Comparison of ENCODE assay signal across 24 cellular contexts in the genomic region with DNA sequence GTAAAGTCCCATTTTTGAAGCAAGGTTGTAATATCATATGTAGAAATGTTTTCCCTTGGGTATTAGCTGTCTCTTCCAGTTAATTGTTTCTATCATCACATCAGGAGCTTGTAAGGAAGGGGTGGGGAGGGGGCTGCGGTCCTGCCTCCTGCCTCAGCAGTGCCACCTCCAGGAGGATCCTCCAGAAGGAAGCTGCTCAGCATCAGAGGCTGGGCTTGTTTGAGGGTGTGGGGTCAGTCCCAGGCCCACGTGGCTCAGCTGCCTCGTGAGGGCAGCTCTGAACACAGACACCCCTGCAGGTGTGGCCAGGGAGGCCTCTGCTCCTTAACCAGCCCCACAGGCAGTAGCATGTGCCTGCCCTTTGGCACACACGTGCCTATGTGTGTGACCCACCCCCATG. TPM values are rescaled to one million over a fixed set of nuclear protein-coding genes. Genes with fewer than 3 reads are reported as not detected.
A peak's percentile ranks its signal among the peaks of the same experiment; 100 is the strongest.
DNase-seq lines count a peak whose midpoint lies in the region; ATAC-seq, FAIRE-seq and TF ChIP-seq lines count a peak whose summit lies in the region.
"Had no signal": no experiment of that assay in that cellular context is flagged by ENCODE, and none has a peak within 500 bp of the region (broad histone marks: within the 10 kb centered on the region; RNA-seq: fewer than 3 reads in every experiment).

No MANE protein-coding gene starts in this region.

- H3K36me3 Mint-ChIP-seq in H9 (ENCODE audit: insufficient read depth in 1 of 3, low read depth in 3 of 3): no peaks in the 10 kb centered on the region
- no peaks in the 10 kb centered on the region for H3K36me3 Mint-ChIP-seq in glutamatergic neuron (ENCODE audit: unreplicated experiment)
- H3K36me3 Mint-ChIP-seq in natural killer cell treated with Interleukin-12 subunit alpha and Interleukin-12 subunit beta and Interleukin-15 and Interleukin-18, amount 100 ng/mL, for 72 hours: no peaks in the 10 kb centered on the region
- H3K36me3 Mint-ChIP-seq in chondrocyte (ENCODE audit: low read depth): peaks cover 2% of the 10 kb centered on the region
- H3K36me3 Mint-ChIP-seq: brain, type B pancreatic cell had no signal

- no peak for TF ChIP-seq EP300 in A549 (IDR thresholded peaks at IDR 0.05)

- ATAC-seq in A549: peak; percentile 25 to 61; a peak in 5 of 6 replicates
- 0 out of 3 replicates have a peak, but pooled peaks have one; percentile 29 for ATAC-seq in RWPE2 (ENCODE audit: low read depth)
- ATAC-seq in natural killer cell treated with Interleukin-12 subunit alpha and Interleukin-12 subunit beta and Interleukin-15 and Interleukin-18, amount 100 ng/mL, for 72 hours: no peak
- ATAC-seq in mucosa of descending colon: no peak
- ATAC-seq: activated CD4-positive, CD25-positive, alpha-beta regulatory T cell treated with anti-CD3 and anti-CD28 coated beads, Interleukin-2, amount 50 U/mL, for 24 hours; activated CD8-positive, alpha-beta T cell treated with anti-CD3 and anti-CD28 coated beads, Interleukin-2, amount 10 ng/mL, durations not matched to agents 7 days and 5 days; activated naive CD8-positive, alpha-beta T cell treated with anti-CD3 and anti-CD28 coated beads, Interleukin-2, amount 50 U/mL, for 24 hours; left lung had no signal

- H2BK12ac ChIP-seq in H9 (ENCODE audit: insufficient read length, low read depth, low read length): no peak overlapping the region

- 9% methylated on average over 4 of the region's 4 CpGs for WGBS in A549 (ENCODE audit: missing lambda C conversion rate)
- no CpG with 5 or more reads among the region's 4 CpGs for WGBS in H9 (ENCODE audit: extremely low coverage, insufficient read length, low lambda C conversion rate)

- no peaks in the 10 kb centered on the region for H3K79me2 ChIP-seq in H9 (ENCODE audit: insufficient read depth, low read length)

- no peak overlapping the region for H2BK120ac ChIP-seq in H9 (ENCODE audit: low read depth, low read length, poor library complexity, severe bottlenecking)

- TF ChIP-seq POLR2A in A549 (IDR thresholded peaks at IDR 0.05; ENCODE audit: low read length): no peak

- no peaks in the 10 kb centered on the region for H3K9me3 ChIP-seq in A549
- H3K9me3 ChIP-seq in H9 (ENCODE audit: control insufficient read depth, low read depth, low read length): no peaks in the 10 kb centered on the region
- H3K9me3 ChIP-seq in RWPE2 (ENCODE audit: severe bottlenecking): no peaks in the 10 kb centered on the region
- H3K9me3 ChIP-seq in mucosa of descending colon: no peaks in the 10 kb centered on the region
- H3K9me3 ChIP-seq: left lung had no signal

- no peak for FAIRE-seq in A549 (lab: Jason Lieb, UNC)
- FAIRE-seq: endometrium had no signal

- no peaks in the 10 kb centered on the region; a peak in 1 of 5 replicates for H3K9me3 Mint-ChIP-seq in H9
- H3K9me3 Mint-ChIP-seq in glutamatergic neuron (ENCODE audit: unreplicated experiment): peaks cover 2% of the 10 kb centered on the region
- no peaks in the 10 kb centered on the region for H3K9me3 Mint-ChIP-seq in natural killer cell treated with Interleukin-12 subunit alpha and Interleukin-12 subunit beta and Interleukin-15 and Interleukin-18, amount 100 ng/mL, for 72 hours
- no peaks in the 10 kb centered on the region for H3K9me3 Mint-ChIP-seq in chondrocyte (ENCODE audit: low read depth)
- H3K9me3 Mint-ChIP-seq: activated naive CD8-positive, alpha-beta T cell treated with anti-CD3 and anti-CD28 coated beads, Interleukin-2, amount 50 U/mL, for 24 hours; nephron progenitor cell; type B pancreatic cell had no signal

- no peak overlapping the region for H4K5ac ChIP-seq in H9 (ENCODE audit: insufficient read length, low read depth, low read length)

- no peak for TF ChIP-seq RAD21 in A549 (conservative IDR thresholded peaks at IDR 0.05 in 1 of 2, IDR thresholded peaks at IDR 0.05 in 1 of 2)

- H3K18ac ChIP-seq in H9 (ENCODE audit: insufficient read length, low read depth, low read length): no peak overlapping the region

- no peak overlapping the region for H2BK5ac ChIP-seq in H9 (ENCODE audit: insufficient read length, low read length)

- no peak overlapping the region for H3K23ac ChIP-seq in H9 (ENCODE audit: insufficient read length, low read depth, low read length)

- H3K36me3 ChIP-seq in RWPE2 (ENCODE audit: low read depth) (no peaks in the 10 kb centered on the region), mucosa of descending colon (ENCODE audit: low read depth) (no peaks in the 10 kb centered on the region)
- H3K36me3 ChIP-seq: left lung had no signal

- H3K27ac ChIP-seq in A549 (no peak overlapping the region), H9 (ENCODE audit: insufficient read length, low read depth, low read length) (no peak overlapping the region), RWPE2 (ENCODE audit: poor library complexity, severe bottlenecking) (no peak overlapping the region)
- H3K27ac ChIP-seq: left lung had no signal

- H3K4me3 Mint-ChIP-seq in H9: no peak overlapping the region; a peak in 1 of 5 replicates
- no peak overlapping the region for H3K4me3 Mint-ChIP-seq in glutamatergic neuron (ENCODE audit: unreplicated experiment)
- no peak overlapping the region for H3K4me3 Mint-ChIP-seq in natural killer cell treated with Interleukin-12 subunit alpha and Interleukin-12 subunit beta and Interleukin-15 and Interleukin-18, amount 100 ng/mL, for 72 hours
- H3K4me3 Mint-ChIP-seq in chondrocyte (ENCODE audit: unreplicated experiment): no peak overlapping the region
- H3K4me3 Mint-ChIP-seq: activated CD8-positive, alpha-beta T cell treated with anti-CD3 and anti-CD28 coated beads, Interleukin-2, amount 10 ng/mL, durations not matched to agents 7 days and 5 days; activated naive CD8-positive, alpha-beta T cell treated with anti-CD3 and anti-CD28 coated beads, Interleukin-2, amount 50 U/mL, for 24 hours; brain; nephron progenitor cell; type B pancreatic cell had no signal

- H3K23me2 ChIP-seq in H9 (ENCODE audit: insufficient read length, low read depth, low read length, poor library complexity, severe bottlenecking): no peaks in the 10 kb centered on the region

- CTCF ChIA-PET in A549 (lab: Yijun Ruan, JAX): interaction anchor here (1.0 to 2.3 kb wide), 7 partner anchors 11 to 592 kb away, joined by 3 to 9 read pairs (median 4); no protein-coding TSS in a partner anchor

- intact Hi-C loops in mucosa of descending colon (cut with DNase I, micrococcal nuclease): no loop called here

- H3K4ac ChIP-seq in H9 (ENCODE audit: low read depth, low read length): no peak overlapping the region

- H3K14ac ChIP-seq in H9 (ENCODE audit: insufficient read depth, low read length): no peak overlapping the region

- H3K4me3 ChIP-seq in A549: no peak overlapping the region
- H3K4me3 ChIP-seq in RWPE2 (ENCODE audit: severe bottlenecking): no peak overlapping the region
- H3K4me3 ChIP-seq in mucosa of descending colon: no peak overlapping the region
- H3K4me3 ChIP-seq: left lung had no signal

- H3K56ac ChIP-seq in H9 (ENCODE audit: insufficient read length, low read depth, low read length): no peak overlapping the region

- H2AFZ ChIP-seq in H9 (ENCODE audit: low read length): no peak overlapping the region

- no peak for TF ChIP-seq CTCF in A549 (IDR thresholded peaks at IDR 0.05)
- peak; percentile 65 for TF ChIP-seq CTCF in H9 (conservative IDR thresholded peaks at IDR 0.05)
- TF ChIP-seq CTCF in RWPE2 (IDR thresholded peaks at IDR 0.05; ENCODE audit: poor library complexity, severe bottlenecking): no peak
- no peak for TF ChIP-seq CTCF in glutamatergic neuron (IDR thresholded peaks at IDR 0.05; ENCODE audit: partially characterized antibody, unreplicated experiment)
- no peak for TF ChIP-seq CTCF in chondrocyte (IDR thresholded peaks at IDR 0.05)
- no peak for TF ChIP-seq CTCF in mucosa of descending colon (IDR thresholded peaks at IDR 0.05)

- H3K27ac Mint-ChIP-seq in H9 (peak overlapping the region in 1 of 3 experiments; percentile 37; a peak in 1 of 7 replicates), glutamatergic neuron (ENCODE audit: unreplicated experiment) (no peak overlapping the region), chondrocyte (ENCODE audit: unreplicated experiment) (no peak overlapping the region)
- H3K27ac Mint-ChIP-seq in natural killer cell treated with Interleukin-12 subunit alpha and Interleukin-12 subunit beta and Interleukin-15 and Interleukin-18, amount 100 ng/mL, for 72 hours: no peak overlapping the region
- H3K27ac Mint-ChIP-seq: activated CD8-positive, alpha-beta T cell treated with anti-CD3 and anti-CD28 coated beads, Interleukin-2, amount 10 ng/mL, durations not matched to agents 7 days and 5 days; activated naive CD8-positive, alpha-beta T cell treated with anti-CD3 and anti-CD28 coated beads, Interleukin-2, amount 50 U/mL, for 24 hours; nephron progenitor cell had no signal

- POLR2A ChIA-PET in A549 (lab: Yijun Ruan, JAX): no interaction called here

- H3T11ph ChIP-seq in H9 (ENCODE audit: low read length): no peak overlapping the region

- H3K4me1 Mint-ChIP-seq in H9 (peaks cover 27 to 52% of the 10 kb centered on the region in 2 experiments), glutamatergic neuron (ENCODE audit: low read depth, unreplicated experiment) (peaks cover 12% of the 10 kb centered on the region), chondrocyte (ENCODE audit: low read depth) (peaks cover 3% of the 10 kb centered on the region)
- H3K4me1 Mint-ChIP-seq in natural killer cell treated with Interleukin-12 subunit alpha and Interleukin-12 subunit beta and Interleukin-15 and Interleukin-18, amount 100 ng/mL, for 72 hours (ENCODE audit: low read depth in 2 of 2): peaks cover 10 to 11% of the 10 kb centered on the region in 2 donors

- no peaks in the 10 kb centered on the region for H4K20me1 ChIP-seq in H9 (ENCODE audit: control insufficient read depth, insufficient read depth, insufficient read length)

- H3K27me3 ChIP-seq in H9 (ENCODE audit: insufficient read depth, low read length) (peaks cover 9% of the 10 kb centered on the region; the same call in 1 of the 2 replicates), RWPE2 (ENCODE audit: insufficient read depth, poor library complexity, severe bottlenecking) (peaks cover 34% of the 10 kb centered on the region)

- H2AK5ac ChIP-seq in H9 (ENCODE audit: insufficient read length, low read length): no peak overlapping the region

- H3K4me1 ChIP-seq in A549 (0 out of 3 replicates have a peak, but pooled peaks cover under 1% of the 10 kb centered on the region), H9 (ENCODE audit: insufficient read depth, low read length) (peaks cover 4% of the 10 kb centered on the region; the same call in 1 of the 2 replicates), RWPE2 (ENCODE audit: insufficient read depth, poor library complexity, severe bottlenecking) (no peaks in the 10 kb centered on the region), mucosa of descending colon (ENCODE audit: low read depth) (peaks cover 4% of the 10 kb centered on the region)
- H3K4me1 ChIP-seq: left lung had no signal

- no peak overlapping the region for H2BK15ac ChIP-seq in H9 (ENCODE audit: low read depth, low read length)

- no peaks in the 10 kb centered on the region for H3K79me1 ChIP-seq in H9 (ENCODE audit: insufficient read depth, low read depth, low read length, poor library complexity, severe bottlenecking)

- DNase-seq in A549 (ENCODE audit: low read depth in 1 of 2, low spot score in 1 of 2): no peak
- peak; percentile 81 for DNase-seq in H9
- DNase-seq in RWPE2 (ENCODE audit: low spot score): no peak
- DNase-seq in glutamatergic neuron: peak; percentile 54
- no peak for DNase-seq in natural killer cell treated with Interleukin-12 subunit alpha and Interleukin-12 subunit beta and Interleukin-15 and Interleukin-18, amount 100 ng/mL, for 72 hours (ENCODE audit: low spot score)
- DNase-seq in chondrocyte (ENCODE audit: low spot score): no peak
- DNase-seq in mucosa of descending colon: no peak
- no peak for DNase-seq in hepatic stellate cell (ENCODE audit: low spot score)
- DNase-seq: ACHN; activated CD8-positive, alpha-beta T cell treated with anti-CD3 and anti-CD28 coated beads, Interleukin-2, amount 10 ng/mL, durations not matched to agents 7 days and 5 days; activated gamma-delta T cell; activated naive CD8-positive, alpha-beta T cell treated with anti-CD3 and anti-CD28 coated beads, Interleukin-2, amount 50 U/mL, for 24 hours; C1 segment of cervical spinal cord; GF-D8; left lung; NCI-H1105; NCI-H2107; NCI-H526 treated with DMSO at 0.1 percent for 48 hours; nephron progenitor cell; stimulated activated CD8-positive, alpha-beta memory T cell treated with anti-CD3 and anti-CD28 coated beads, Interleukin-4, amount 100 ng/mL, for 48 hours had no signal

- H3K27me3 Mint-ChIP-seq in H9 (ENCODE audit: low read depth) (peaks cover 49% of the 10 kb centered on the region), glutamatergic neuron (ENCODE audit: unreplicated experiment) (peaks cover 19% of the 10 kb centered on the region), chondrocyte (ENCODE audit: low read depth) (peaks cover 71% of the 10 kb centered on the region)
- peaks cover 56 to 62% of the 10 kb centered on the region in 2 donors for H3K27me3 Mint-ChIP-seq in natural killer cell treated with Interleukin-12 subunit alpha and Interleukin-12 subunit beta and Interleukin-15 and Interleukin-18, amount 100 ng/mL, for 72 hours

- no peak overlapping the region for H4K91ac ChIP-seq in H9 (ENCODE audit: insufficient read length, low read depth, low read length)

- no peak overlapping the region for H2BK20ac ChIP-seq in H9 (ENCODE audit: low read depth, low read length, poor library complexity, severe bottlenecking)

- H3K4me2 ChIP-seq in A549 (no peak overlapping the region), H9 (ENCODE audit: insufficient read depth, insufficient read length, low read length) (no peak overlapping the region)

- no peak overlapping the region for H3K9ac ChIP-seq in H9 (ENCODE audit: extremely low read depth, insufficient read length, low read length)

- H4K8ac ChIP-seq in H9 (replicated peaks; ENCODE audit: insufficient read length, low read depth, low read length): no peak overlapping the region

RNA-seq across cellular contexts. Expression of a gene that starts 46.2 kb away (rescaled TPM):
- 11.1 and 12.7 TPM in 2 replicates for polyA plus RNA-seq in A549 (2011; rRNA removed)
- 22.5 and 27.6 TPM in 2 replicates for polyA plus RNA-seq in A549 (2012; cell fraction: cytosol; rRNA removed)
- 34.9 and 38.8 TPM in 2 replicates for polyA plus RNA-seq in A549 (2012; cell fraction: nucleus; rRNA removed)
- polyA plus RNA-seq in A549 (2017; fragmentation: RNase III; extraction: RNeasy Plus Mini Kit Qiagen cat#74134 plus additional on column Dnase treatment): 21.7 to 22.1 TPM (median 21.9 TPM) in 3 replicates
- polyA minus RNA-seq in A549 (2011; rRNA and poly(A)+ RNA removed): 4.3 and 6.7 TPM in 2 replicates
- 10.3 and 11.6 TPM in 2 replicates for total RNA-seq in H9 (2021)
- total RNA-seq in glutamatergic neuron (ENCODE audit: unreplicated experiment): 2.3 TPM
- 10 to 100 TPM; 10.5 to 22.6 TPM for total RNA-seq in natural killer cell treated with Interleukin-12 subunit alpha and Interleukin-12 subunit beta and Interleukin-15 and Interleukin-18, amount 100 ng/mL, for 72 hours
- 2.5 to 3.9 TPM (median 2.6 TPM) in 3 replicates for total RNA-seq in chondrocyte
- total RNA-seq in mucosa of descending colon: 10 to 100 TPM in 1 of 3 donors, 1 to 10 TPM in 2; 8.2 to 12.8 (median 8.3) TPM

RNA-seq across cellular contexts. Expression of a gene that starts 55.9 kb away (rescaled TPM):
- polyA plus RNA-seq in A549 (2011; rRNA removed): 7.4 and 9.5 TPM in 2 replicates
- 23.7 and 26.1 TPM in 2 replicates for polyA plus RNA-seq in A549 (2012; cell fraction: cytosol; rRNA removed)
- polyA plus RNA-seq in A549 (2012; cell fraction: nucleus; rRNA removed): 29.0 and 32.4 TPM in 2 replicates
- 9.6 to 11.2 TPM (median 11.1 TPM) in 3 replicates for polyA plus RNA-seq in A549 (2017; fragmentation: RNase III; extraction: RNeasy Plus Mini Kit Qiagen cat#74134 plus additional on column Dnase treatment)
- 11.7 and 20.5 TPM in 2 replicates for polyA minus RNA-seq in A549 (2011; rRNA and poly(A)+ RNA removed)
- 27.4 and 27.9 TPM in 2 replicates for total RNA-seq in H9 (2021)
- 13.4 TPM for total RNA-seq in glutamatergic neuron (ENCODE audit: unreplicated experiment)
- total RNA-seq in natural killer cell treated with Interleukin-12 subunit alpha and Interleukin-12 subunit beta and Interleukin-15 and Interleukin-18, amount 100 ng/mL, for 72 hours: 10 to 100 TPM in 1 of 2 donors, 1 to 10 TPM in 1; 5.2 to 16.8 TPM
- 4.2 to 7.0 TPM (median 5.1 TPM) in 3 replicates for total RNA-seq in chondrocyte
- 100 to 1,000 TPM; 146 to 295 (median 162) TPM for total RNA-seq in mucosa of descending colon

Comparison
In these comparisons a context has a peak if more than half of its experiments do, and no peak if none do; other contexts are left out.
1. ATAC-seq: peak in A549 (2 of 2) and RWPE2 (single experiment); none in natural killer cell treated with Interleukin-12 subunit alpha and Interleukin-12 subunit beta and Interleukin-15 and Interleukin-18, amount 100 ng/mL, for 72 hours (0 of 2) and mucosa of descending colon (single experiment).
2. DNase-seq: peak in H9 (single experiment) and glutamatergic neuron (single experiment); none in A549 (0 of 2), RWPE2 (single experiment), natural killer cell treated with Interleukin-12 subunit alpha and Interleukin-12 subunit beta and Interleukin-15 and Interleukin-18, amount 100 ng/mL, for 72 hours (single experiment), chondrocyte (single experiment), mucosa of descending colon (0 of 3) and hepatic stellate cell (single experiment).